In genomic region chr6:28940859-28941680, GRCh38 we compare ENCODE assay signal across 1 cellular context.
TF ChIP-seq lines count a peak whose summit lies in the region.

No MANE protein-coding gene starts in this region.

TF ChIP-seq in HepG2, 621 proteins besides CTCF, POLR2A, EP300 and RAD21 (continued from another document and continues in another):
- TF ChIP-seq ZNF318 (CRISPR knock-in tag; IDR thresholded peaks at IDR 0.05), result 0 out of 2 replicates have a peak, but pooled peaks have one; percentile 5
- 0 out of 2 replicates have a peak, but pooled peaks have one; percentile 76 for TF ChIP-seq ZNF33A (CRISPR knock-in tag; IDR thresholded peaks at IDR 0.05; ENCODE audit: borderline replicate concordance)
- TF ChIP-seq CC2D1A (CRISPR knock-in tag; IDR thresholded peaks at IDR 0.05), result no peak
- TF ChIP-seq SOX5 (CRISPR knock-in tag; IDR thresholded peaks at IDR 0.05; ENCODE audit: borderline replicate concordance), result no peak
- TF ChIP-seq ZNF552 (CRISPR knock-in tag; IDR thresholded peaks at IDR 0.05; ENCODE audit: borderline replicate concordance), result no peak
- TF ChIP-seq ZNF460 (CRISPR knock-in tag; IDR thresholded peaks at IDR 0.05; ENCODE audit: borderline replicate concordance), result no peak
- no peak for TF ChIP-seq CREB3 (CRISPR knock-in tag; IDR thresholded peaks at IDR 0.05)
- TF ChIP-seq ZNF816 (CRISPR knock-in tag; IDR thresholded peaks at IDR 0.05; ENCODE audit: borderline replicate concordance), result peak; percentile 87
- no peak for TF ChIP-seq RXRA (CRISPR knock-in tag; IDR thresholded peaks at IDR 0.05)
- peak; percentile 84 for TF ChIP-seq ASH2L (IDR thresholded peaks at IDR 0.05; ENCODE audit: insufficient read length, low read depth, low read length)
- peak; percentile 54; the same call in 1 of the 2 replicates for TF ChIP-seq GTF3A (CRISPR knock-in tag; conservative IDR thresholded peaks at IDR 0.05)
- no peak for TF ChIP-seq GTF2F1 (IDR thresholded peaks at IDR 0.05; ENCODE audit: low read length)
- peak; percentile 42; the same call in 1 of the 2 replicates for TF ChIP-seq KAT7 (CRISPR knock-in tag; IDR thresholded peaks at IDR 0.05; ENCODE audit: borderline replicate concordance)
- TF ChIP-seq ZNF512B (CRISPR knock-in tag; IDR thresholded peaks at IDR 0.05; ENCODE audit: borderline replicate concordance), result no peak
- peak; percentile 33; the same call in 1 of the 2 replicates for TF ChIP-seq FOXP4 (CRISPR knock-in tag; IDR thresholded peaks at IDR 0.05)
- peak; percentile 66; the same call in 1 of the 2 replicates for TF ChIP-seq ZNF44 (CRISPR knock-in tag; IDR thresholded peaks at IDR 0.05)
- peak; percentile 89; the same call in 1 of the 2 replicates for TF ChIP-seq DNMT3B (CRISPR knock-in tag; conservative IDR thresholded peaks at IDR 0.05)
- TF ChIP-seq THAP11 (CRISPR knock-in tag; IDR thresholded peaks at IDR 0.05), result peak; percentile 49; the same call in 1 of the 2 replicates
- no peak for TF ChIP-seq ZFP36L2 (CRISPR knock-in tag; IDR thresholded peaks at IDR 0.05)
- no peak; the same call in 1 of the 2 replicates for TF ChIP-seq NFYB (CRISPR knock-in tag; IDR thresholded peaks at IDR 0.05)
- TF ChIP-seq DMTF1 (CRISPR knock-in tag; IDR thresholded peaks at IDR 0.05), result 0 out of 2 replicates have a peak, but pooled peaks have one; percentile 20
- no peak for TF ChIP-seq ISX (CRISPR knock-in tag; conservative IDR thresholded peaks at IDR 0.05)
- TF ChIP-seq ZNF432 (CRISPR knock-in tag; IDR thresholded peaks at IDR 0.05; ENCODE audit: borderline replicate concordance), result no peak
- no peak for TF ChIP-seq SKI (IDR thresholded peaks at IDR 0.05; ENCODE audit: partially characterized antibody)
- peak; percentile 35; the same call in 1 of the 2 replicates for TF ChIP-seq PPARG (CRISPR knock-in tag; conservative IDR thresholded peaks at IDR 0.05)
- TF ChIP-seq ZNF678 (CRISPR knock-in tag; IDR thresholded peaks at IDR 0.05), result 0 out of 2 replicates have a peak, but pooled peaks have one; percentile 26
- TF ChIP-seq ELF4 (CRISPR knock-in tag; IDR thresholded peaks at IDR 0.05; ENCODE audit: borderline replicate concordance), result peak; percentile 74; the same call in 1 of the 2 replicates
- TF ChIP-seq TBX3 (IDR thresholded peaks at IDR 0.05; ENCODE audit: borderline replicate concordance), result 0 out of 2 replicates have a peak, but pooled peaks have one; percentile 30
- peak; percentile 61; the same call in 1 of the 2 replicates for TF ChIP-seq ATF1 (CRISPR knock-in tag; IDR thresholded peaks at IDR 0.05)
- TF ChIP-seq TAF15 (IDR thresholded peaks at IDR 0.05; ENCODE audit: low read depth, low read length, poor library complexity, severe bottlenecking), result no peak
- TF ChIP-seq ZNF879 (CRISPR knock-in tag; IDR thresholded peaks at IDR 0.05), result no peak
- peak; percentile 14; the same call in 1 of the 2 replicates for TF ChIP-seq ZBTB34 (CRISPR knock-in tag; IDR thresholded peaks at IDR 0.05)
- no peak for TF ChIP-seq PRDM4 (CRISPR knock-in tag; IDR thresholded peaks at IDR 0.05; ENCODE audit: borderline replicate concordance)
- TF ChIP-seq CREB1 (IDR thresholded peaks at IDR 0.05), result no peak
- TF ChIP-seq CREB1 (CRISPR knock-in tag; IDR thresholded peaks at IDR 0.05), result peak; percentile 64
- TF ChIP-seq ZNF543 (CRISPR knock-in tag; IDR thresholded peaks at IDR 0.05), result no peak
- TF ChIP-seq NCOA2 (CRISPR knock-in tag; IDR thresholded peaks at IDR 0.05), result 0 out of 2 replicates have a peak, but pooled peaks have one; percentile 17
- no peak for TF ChIP-seq HBP1 (CRISPR knock-in tag; IDR thresholded peaks at IDR 0.05; ENCODE audit: low read depth)
